8 cellular contexts compared by ENCODE assay signal in genomic region chr2:240913810-240914644, GRCh38. TPM values are rescaled to one million over a fixed set of nuclear protein-coding genes. Genes with fewer than 3 reads are reported as not detected.
DNase-seq lines count a peak whose midpoint lies in the region; ATAC-seq and TF ChIP-seq lines count a peak whose summit lies in the region.

No MANE protein-coding gene starts in this region.

- peak; percentile 92 for TF ChIP-seq CTCF in neural crest cell (conservative IDR thresholded peaks at IDR 0.05)

- H3K27me3 Mint-ChIP-seq in neural crest cell (ENCODE audit: low read depth): peaks cover 27% of the 10 kb centered on the region
- peaks cover 61% of the 10 kb centered on the region for H3K27me3 Mint-ChIP-seq in stimulated activated naive CD8-positive, alpha-beta T cell treated with anti-CD3 and anti-CD28 coated beads, Interleukin-15, amount 100 ng/mL, for 72 hours

- no peaks in the 10 kb centered on the region for H3K4me1 Mint-ChIP-seq in neural crest cell
- peaks cover 5% of the 10 kb centered on the region for H3K4me1 Mint-ChIP-seq in stimulated activated naive CD8-positive, alpha-beta T cell treated with anti-CD3 and anti-CD28 coated beads, Interleukin-15, amount 100 ng/mL, for 72 hours

- no peak overlapping the region for H3K27ac Mint-ChIP-seq in neural crest cell (ENCODE audit: unreplicated experiment)
- H3K27ac Mint-ChIP-seq in stimulated activated naive CD8-positive, alpha-beta T cell treated with anti-CD3 and anti-CD28 coated beads, Interleukin-15, amount 100 ng/mL, for 72 hours: no peak overlapping the region

- no peaks in the 10 kb centered on the region for H3K9me3 Mint-ChIP-seq in neural crest cell
- H3K9me3 Mint-ChIP-seq in stimulated activated naive CD8-positive, alpha-beta T cell treated with anti-CD3 and anti-CD28 coated beads, Interleukin-15, amount 100 ng/mL, for 72 hours: no peaks in the 10 kb centered on the region

- peak; percentile 4 for ATAC-seq in esophagus mucosa
- peak; percentile 63 for ATAC-seq in stimulated activated naive CD8-positive, alpha-beta T cell treated with anti-CD3 and anti-CD28 coated beads, Interleukin-15, amount 100 ng/mL, for 72 hours
- no peak for ATAC-seq in HG03432 (IDR thresholded peaks at IDR 0.05; ENCODE audit: unreplicated experiment)

- peak; percentile 45 to 52 for DNase-seq in NCI-H2081 (lab: John Stamatoyannopoulos, UW)
- no peak for DNase-seq in NCI-H2081 treated with DMSO at 0.1 percent for 48 hours (lab: John Stamatoyannopoulos, UW)
- peak; percentile 67 for DNase-seq in NCI-H2227 (lab: John Stamatoyannopoulos, UW; ENCODE audit: unreplicated experiment)
- peak; percentile 75 for DNase-seq in activated CD8-positive, alpha-beta memory T cell treated with anti-CD3 and anti-CD28 coated beads, Interleukin-2, amount 50 U/mL, for 4 hours
- peak; percentile 92 for DNase-seq in neural crest cell (ENCODE audit: low read depth, low spot score)
- peak; percentile 66 to 67 for DNase-seq in stimulated activated naive CD8-positive, alpha-beta T cell treated with anti-CD3 and anti-CD28 coated beads, Interleukin-15, amount 100 ng/mL, for 72 hours

- H3K36me3 Mint-ChIP-seq in neural crest cell (ENCODE audit: low read depth): no peaks in the 10 kb centered on the region

- H3K4me3 Mint-ChIP-seq in neural crest cell: no peak overlapping the region
- H3K4me3 Mint-ChIP-seq in stimulated activated naive CD8-positive, alpha-beta T cell treated with anti-CD3 and anti-CD28 coated beads, Interleukin-15, amount 100 ng/mL, for 72 hours: no peak overlapping the region

RNA-seq across cellular contexts. Expression of gene CROCC2, which starts 7.9 kb away (rescaled TPM):
- total RNA-seq in esophagus mucosa (0.12 TPM), neural crest cell (not detected in 2 replicates)

RNA-seq across cellular contexts. Expression of gene MAB21L4, which starts 18.1 kb away (rescaled TPM):
- total RNA-seq in esophagus mucosa (148 TPM), neural crest cell (not detected in 2 replicates)

RNA-seq across cellular contexts. Expression of gene AGXT, which starts 45.4 kb away (rescaled TPM):
- total RNA-seq in esophagus mucosa (not detected), neural crest cell (not detected in 2 replicates)

Comparison
In these comparisons a context has a peak if more than half of its experiments do, and no peak if none do; other contexts are left out.
1. RNA of gene MAB21L4, which starts 18.1 kb away (total RNA-seq): 148 TPM in esophagus mucosa (single experiment); not detected in neural crest cell; every median in the first group is over 100 times any median in the second.